Comparison of ENCODE assay signal across 8 cellular contexts in genomic region chr4:128862608-128863313, GRCh38. TPM values are rescaled to one million over a fixed set of nuclear protein-coding genes. Genes with fewer than 3 reads are reported as not detected.
A peak's percentile ranks its signal among the peaks of the same experiment; 100 is the strongest.
DNase-seq lines count a peak whose midpoint lies in the region; ATAC-seq and TF ChIP-seq lines count a peak whose summit lies in the region.

No MANE protein-coding gene starts in this region.

- H3K9ac ChIP-seq in BLaER1 treated with 17β-estradiol and CSF1 and Interleukin-3, amounts not matched to agents 10 nM and 100 nM, result peak overlapping the region in 6 of 11 experiments; percentile 4 to 42 (median 30); a peak in 7 of 22 replicates
- H3K9ac ChIP-seq in neuronal stem cell (ENCODE audit: low read depth, low read length, poor library complexity), result peak overlapping the region; percentile 78

- no peak overlapping the region for H4K8ac ChIP-seq in neuronal stem cell (ENCODE audit: low read depth, low read length)

- no peak overlapping the region for H3K14ac ChIP-seq in neuronal stem cell (ENCODE audit: low read length)

- no peak overlapping the region for H4K91ac ChIP-seq in neuronal stem cell (ENCODE audit: low read depth, low read length, poor library complexity)

- H2AK5ac ChIP-seq in neuronal stem cell (ENCODE audit: low read depth, low read length), result no peak overlapping the region

- peak overlapping the region; percentile 29 for H3K23ac ChIP-seq in neuronal stem cell (ENCODE audit: low read depth, low read length, poor library complexity)

- H3K27ac ChIP-seq in BLaER1 treated with 17β-estradiol and CSF1 and Interleukin-3, amounts not matched to agents 10 nM and 100 nM, result peak overlapping the region in 8 of 11 experiments; percentile 26 to 64 (median 45); a peak in 14 of 22 replicates
- peak overlapping the region; percentile 75 for H3K27ac ChIP-seq in neuronal stem cell (replicated peaks; ENCODE audit: low read length)
- no peak overlapping the region for H3K27ac ChIP-seq in brain microvascular endothelial cell
- no peak overlapping the region for H3K27ac ChIP-seq in SJCRH30

- ATAC-seq in GM21390 (IDR thresholded peaks at IDR 0.05; ENCODE audit: unreplicated experiment), result peak; percentile 45
- peak; percentile 65 to 81 for ATAC-seq in activated naive CD4-positive, alpha-beta T cell treated with anti-CD3 and anti-CD28 coated beads, Interleukin-2, amount 50 U/mL, for 72 hours

- H3K4me1 ChIP-seq in BLaER1 treated with 17β-estradiol and CSF1 and Interleukin-3, amounts not matched to agents 10 nM and 100 nM, result peaks cover 28 to 49% (median 43%) of the 10 kb centered on the region in 10 experiments
- H3K4me1 ChIP-seq in neuronal stem cell (ENCODE audit: control insufficient read depth in 2 of 2, insufficient read depth in 1 of 2, low read depth in 1 of 2, low read length in 2 of 2), result peaks cover 0 to 13% of the 10 kb centered on the region in 2 donors
- no peaks in the 10 kb centered on the region; the same call in 1 of the 2 replicates for H3K4me1 ChIP-seq in SJCRH30

- H2AFZ ChIP-seq in neuronal stem cell (ENCODE audit: low read length), result no peak overlapping the region

- no peak overlapping the region for H3K4me3 Mint-ChIP-seq in IgD-negative memory B cell

- DNase-seq in activated naive CD4-positive, alpha-beta T cell treated with anti-CD3 and anti-CD28 coated beads, Interleukin-2, amount 50 U/mL, for 72 hours (ENCODE audit: low spot score in 2 of 2), result peak in 1 of 2 donors; percentile 10
- DNase-seq in neuronal stem cell (ENCODE audit: low spot score), result no peak
- no peak for DNase-seq in brain microvascular endothelial cell
- no peak for DNase-seq in NCI-H774 (lab: John Stamatoyannopoulos, UW)
- DNase-seq in SJCRH30, result no peak

- H3K9me3 Mint-ChIP-seq in IgD-negative memory B cell, result no peaks in the 10 kb centered on the region
- no peaks in the 10 kb centered on the region for H3K9me3 Mint-ChIP-seq in activated naive CD4-positive, alpha-beta T cell treated with anti-CD3 and anti-CD28 coated beads, Interleukin-2, amount 50 U/mL, for 72 hours

- no peak overlapping the region for H3K4ac ChIP-seq in neuronal stem cell (ENCODE audit: low read length)

- H2BK15ac ChIP-seq in neuronal stem cell (ENCODE audit: low read length), result no peak overlapping the region

- H3K4me1 Mint-ChIP-seq in IgD-negative memory B cell, result peaks cover 13 to 30% (median 24%) of the 10 kb centered on the region in 3 donors

- no peak overlapping the region for H2BK12ac ChIP-seq in neuronal stem cell (ENCODE audit: low read length)

- H3K18ac ChIP-seq in neuronal stem cell (ENCODE audit: low read length), result peak overlapping the region; percentile 53

- peaks cover 24 to 99% (median 95%) of the 10 kb centered on the region in 11 experiments for H3K36me3 ChIP-seq in BLaER1 treated with 17β-estradiol and CSF1 and Interleukin-3, amounts not matched to agents 10 nM and 100 nM
- H3K36me3 ChIP-seq in neuronal stem cell (replicated peaks in 1 of 2; ENCODE audit: control insufficient read depth in 2 of 2, insufficient read depth in 2 of 2, low read length in 2 of 2), result peaks cover 37 to 97% of the 10 kb centered on the region in 2 donors
- H3K36me3 ChIP-seq in brain microvascular endothelial cell (replicated peaks), result peaks cover 58% of the 10 kb centered on the region
- H3K36me3 ChIP-seq in SJCRH30, result peaks cover 51% of the 10 kb centered on the region

- H3K36me3 Mint-ChIP-seq in IgD-negative memory B cell, result peaks cover 7% of the 10 kb centered on the region
- H3K36me3 Mint-ChIP-seq in activated naive CD4-positive, alpha-beta T cell treated with anti-CD3 and anti-CD28 coated beads, Interleukin-2, amount 50 U/mL, for 72 hours, result peaks cover 39 to 50% of the 10 kb centered on the region in 2 donors

- WGBS in neuronal stem cell (ENCODE audit: extremely low coverage in 2 of 2, insufficient read length in 2 of 2, insufficient replicate concordance in 1 of 2), 2 donors, result no CpG with 5 or more reads among the region's 14 CpGs

- peaks cover 0 to 31% (median 6%) of the 10 kb centered on the region in 11 experiments; a peak in 8 of 22 replicates for H4K20me1 ChIP-seq in BLaER1 treated with 17β-estradiol and CSF1 and Interleukin-3, amounts not matched to agents 10 nM and 100 nM

- peak overlapping the region; percentile 67 to 89 (median 79) for H3K4me2 ChIP-seq in BLaER1 treated with 17β-estradiol and CSF1 and Interleukin-3, amounts not matched to agents 10 nM and 100 nM
- H3K4me2 ChIP-seq in neuronal stem cell (ENCODE audit: insufficient read depth, low read length, poor library complexity, severe bottlenecking), result no peak overlapping the region

- H3K27ac Mint-ChIP-seq in IgD-negative memory B cell, result peak overlapping the region; percentile 2 to 90 (median 28)
- H3K27ac Mint-ChIP-seq in activated naive CD4-positive, alpha-beta T cell treated with anti-CD3 and anti-CD28 coated beads, Interleukin-2, amount 50 U/mL, for 72 hours, result peak overlapping the region; percentile 58 to 70

- H3K27me3 Mint-ChIP-seq in IgD-negative memory B cell, result no peaks in the 10 kb centered on the region

- no peak overlapping the region for H2BK5ac ChIP-seq in neuronal stem cell (ENCODE audit: low read length)

- H3K27me3 ChIP-seq in BLaER1 treated with 17β-estradiol and CSF1 and Interleukin-3, amounts not matched to agents 10 nM and 100 nM, result no peaks in the 10 kb centered on the region
- H3K27me3 ChIP-seq in neuronal stem cell (ENCODE audit: control insufficient read depth in 3 of 3, insufficient read depth in 3 of 3, low read depth in 1 of 3, low read length in 3 of 3) (no peaks in the 10 kb centered on the region), brain microvascular endothelial cell (replicated peaks) (no peaks in the 10 kb centered on the region), SJCRH30 (no peaks in the 10 kb centered on the region)

- H2BK120ac ChIP-seq in neuronal stem cell (ENCODE audit: low read depth, low read length), result no peak overlapping the region

- H3K79me1 ChIP-seq in neuronal stem cell (ENCODE audit: low read depth, low read length), result peaks cover 4% of the 10 kb centered on the region

- H3K9me3 ChIP-seq in BLaER1 treated with 17β-estradiol and CSF1 and Interleukin-3, amounts not matched to agents 10 nM and 100 nM (replicated peaks in 1 of 11), result no peaks in the 10 kb centered on the region
- peaks cover 0 to 2% of the 10 kb centered on the region in 2 donors for H3K9me3 ChIP-seq in neuronal stem cell (replicated peaks in 1 of 2; ENCODE audit: control insufficient read depth in 2 of 2, insufficient read depth in 1 of 2, low read depth in 1 of 2, low read length in 2 of 2)
- H3K9me3 ChIP-seq in SJCRH30 (replicated peaks), result no peaks in the 10 kb centered on the region

- in situ Hi-C loops in brain microvascular endothelial cell (cut with HindIII; ENCODE audit: low pct_ligation_motif_present, low sequenced_read_pairs), result no loop called here

- 0 out of 20 replicates have a peak overlapping the region, but pooled peaks of 1 of the 10 experiments have one; percentile 10 for H3K4me3 ChIP-seq in BLaER1 treated with 17β-estradiol and CSF1 and Interleukin-3, amounts not matched to agents 10 nM and 100 nM
- H3K4me3 ChIP-seq in neuronal stem cell (ENCODE audit: low read length in 2 of 2) (peak overlapping the region in 1 of 2 donors; percentile 46), brain microvascular endothelial cell (ENCODE audit: low read depth, low read length) (no peak overlapping the region), SJCRH30 (no peak overlapping the region)

- no peak for TF ChIP-seq CTCF in brain microvascular endothelial cell (IDR thresholded peaks at IDR 0.05; ENCODE audit: low read depth, low read length, missing control alignments)

RNA-seq across cellular contexts. Expression of gene JADE1, which starts 53.3 kb away (rescaled TPM):
- 34.6 TPM for polyA plus RNA-seq in IgD-negative memory B cell
- total RNA-seq in activated naive CD4-positive, alpha-beta T cell treated with anti-CD3 and anti-CD28 coated beads, Interleukin-2, amount 50 U/mL, for 72 hours, result 10 to 100 TPM; 28.0 to 51.9 TPM
- 30.6 TPM for polyA plus RNA-seq in neuronal stem cell (2013, experiment 1 of 2)
- polyA plus RNA-seq in neuronal stem cell (2013, experiment 2 of 2), result 31.4 TPM
- 23.2 and 27.5 TPM in 2 replicates for total RNA-seq in SJCRH30 (2014; rRNA removed; shearing (Covaris generic))

Comparison
In these comparisons a context has a peak if more than half of its experiments do, and no peak if none do; other contexts are left out.
1. H3K27ac ChIP-seq: peak in BLaER1 treated with 17β-estradiol and CSF1 and Interleukin-3, amounts not matched to agents 10 nM and 100 nM (8 of 11) and neuronal stem cell (single experiment); none in brain microvascular endothelial cell (single experiment) and SJCRH30 (single experiment).